In the genomic region with DNA sequence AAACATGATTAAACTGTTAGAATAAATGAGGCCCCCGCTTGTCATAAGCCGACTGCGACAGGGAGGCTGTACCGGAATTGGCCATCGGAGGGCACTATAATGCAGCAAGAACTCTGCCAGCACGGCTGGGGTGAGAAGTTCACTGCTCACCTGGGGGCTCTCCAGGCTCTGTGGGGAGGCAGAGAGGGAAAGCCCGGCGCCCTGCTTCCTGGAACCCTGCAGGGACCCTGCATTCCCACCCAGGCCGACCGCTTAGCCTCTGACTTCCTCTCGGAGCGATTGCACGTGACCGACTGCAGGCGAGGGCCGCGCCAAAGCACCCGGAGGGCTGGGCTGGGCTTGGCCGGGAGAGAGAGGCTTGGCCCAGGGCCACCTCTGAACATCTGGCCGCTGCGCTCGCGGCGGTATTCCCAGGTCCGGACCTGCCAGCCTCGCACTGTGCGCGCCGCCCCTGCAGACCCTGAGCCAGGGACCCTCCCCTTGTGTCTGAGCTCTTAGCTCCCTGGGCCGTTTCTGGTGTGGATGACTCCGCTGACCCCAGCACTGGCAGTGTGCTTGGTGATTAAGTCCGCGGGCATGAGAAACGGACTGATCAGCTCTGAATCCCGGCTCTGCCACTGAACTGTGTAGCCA, we compare ENCODE assay signal across 8 cellular contexts. TPM values are rescaled to one million over a fixed set of nuclear protein-coding genes. Genes with fewer than 3 reads are reported as not detected.
DNase-seq lines count a peak whose midpoint lies in the region; ATAC-seq, FAIRE-seq and TF ChIP-seq lines count a peak whose summit lies in the region.

No MANE protein-coding gene starts in this region.

- no peaks in the 10 kb centered on the region for H3K9me3 ChIP-seq in keratinocyte (ENCODE audit: control insufficient read depth, low read depth, low read length)

- intact Hi-C loops in activated B cell treated with CpG ODN at 0.5 μM for 24 hours (cut with micrococcal nuclease): loop anchor here (1.0 to 10.0 kb wide), 15 partner anchors 26 to 1662 kb away; partner anchors contain the start of gene DRD3

- POLR2A ChIA-PET in activated B cell treated with CpG ODN at 0.5 μM for 24 hours (lab: Charles Lee): interaction anchor here (0.8 to 4.8 kb wide), 3 partner anchors 61 to 139 kb away, joined by 5 to 50 read pairs (median 9); no protein-coding TSS in a partner anchor

- dilution Hi-C loops in keratinocyte (cut with MboI; ENCODE audit: extremely low pct_ligation_motif_present, low sequenced_read_pairs): no loop called here

- no peaks in the 10 kb centered on the region for H4K20me1 ChIP-seq in keratinocyte (ENCODE audit: control insufficient read depth, extremely low read depth, insufficient read depth, low read length)

- H3K27me3 ChIP-seq in keratinocyte (ENCODE audit: control insufficient read depth, extremely low read depth, insufficient read depth, low read length): peaks cover 12% of the 10 kb centered on the region

- FAIRE-seq in keratinocyte (lab: Jason Lieb, UNC): peak; percentile 59

- H3K9me3 Mint-ChIP-seq in activated B cell treated with CpG ODN at 0.5 μM for 24 hours: no peaks in the 10 kb centered on the region

- no peaks in the 10 kb centered on the region for H3K36me3 ChIP-seq in keratinocyte (ENCODE audit: control insufficient read depth in 2 of 2, extremely low read depth in 1 of 2, insufficient read depth in 2 of 2, low read length in 2 of 2)

- peaks cover 9% of the 10 kb centered on the region for H3K4me1 ChIP-seq in keratinocyte (ENCODE audit: control insufficient read depth, extremely low read depth, insufficient read depth, low read length)

- H3K36me3 Mint-ChIP-seq in activated B cell treated with CpG ODN at 0.5 μM for 24 hours (ENCODE audit: low read depth): no peaks in the 10 kb centered on the region

- H3K27ac Mint-ChIP-seq in activated B cell treated with CpG ODN at 0.5 μM for 24 hours: peak overlapping the region; percentile 47

- H3K9me1 ChIP-seq in keratinocyte (ENCODE audit: control insufficient read depth, extremely low read depth, insufficient read depth, low read length): no peaks in the 10 kb centered on the region

- ATAC-seq in GM18907 (IDR thresholded peaks at IDR 0.05; ENCODE audit: unreplicated experiment) (peak; percentile 92), HG03159 (IDR thresholded peaks at IDR 0.05; ENCODE audit: unreplicated experiment) (peak; percentile 92), activated B cell treated with CpG ODN at 0.5 μM for 24 hours (ENCODE audit: low read depth) (peak; percentile 98)

- H3K79me2 ChIP-seq in keratinocyte (ENCODE audit: control insufficient read depth, insufficient read depth, low read length): no peaks in the 10 kb centered on the region

- H3K27me3 Mint-ChIP-seq in activated B cell treated with CpG ODN at 0.5 μM for 24 hours: no peaks in the 10 kb centered on the region

- peak overlapping the region; percentile 68 for H3K4me3 Mint-ChIP-seq in activated B cell treated with CpG ODN at 0.5 μM for 24 hours

- CTCF ChIA-PET in activated B cell treated with CpG ODN at 0.5 μM for 24 hours (lab: Charles Lee): interaction anchor here (0.6 to 7.4 kb wide), 15 partner anchors 26 to 1876 kb away, joined by 3 to 76 read pairs (median 3); no protein-coding TSS in a partner anchor

- H3K27ac ChIP-seq in caudate nucleus (ENCODE audit: low read depth, low read length) (peak overlapping the region; percentile 80), keratinocyte (ENCODE audit: control insufficient read depth, insufficient read depth, low read length) (no peak overlapping the region)

- peaks cover 11% of the 10 kb centered on the region for H3K4me1 Mint-ChIP-seq in activated B cell treated with CpG ODN at 0.5 μM for 24 hours

- TF ChIP-seq CTCF in activated B cell treated with CpG ODN at 0.5 μM for 24 hours (IDR thresholded peaks at IDR 0.05) (peak; percentile 18), keratinocyte (optimal IDR thresholded peaks at IDR 0.05 in 1 of 3, IDR thresholded peaks at IDR 0.05 in 1 of 3, conservative IDR thresholded peaks at IDR 0.05 in 1 of 3; ENCODE audit: extremely low read depth in 1 of 3, insufficient read depth in 2 of 3, low read length in 3 of 3) (peak; percentile 86 to 89 (median 87))

- peak; percentile 78 for DNase-seq in AG08396 (ENCODE audit: low spot score)
- peak; percentile 67 for DNase-seq in NCI-H2227 (lab: John Stamatoyannopoulos, UW; ENCODE audit: unreplicated experiment)
- peak; percentile 78 for DNase-seq in activated B cell treated with CpG ODN at 0.5 μM for 24 hours
- DNase-seq in caudate nucleus (lab: John Stamatoyannopoulos, UW): peak in 57 of 61 donors; percentile 8 to 91 (median 67)
- peak; percentile 17 for DNase-seq in keratinocyte (ENCODE audit: low read depth, low spot score)
- peak; percentile 64 to 77 for DNase-seq in stimulated activated CD4-positive, alpha-beta T cell treated with anti-CD3 and anti-CD28 coated beads, Interleukin-15, amount 100 ng/mL, for 1 hour (ENCODE audit: low read depth in 1 of 2, low spot score in 1 of 2)

- H3K9ac ChIP-seq in keratinocyte (ENCODE audit: control insufficient read depth, extremely low read depth, insufficient read depth, low read length): peak overlapping the region; percentile 3

- peak overlapping the region; percentile 71 for H2AFZ ChIP-seq in keratinocyte (ENCODE audit: control insufficient read depth, low read length)

- H3K4me3 ChIP-seq in keratinocyte (ENCODE audit: control insufficient read depth in 2 of 3, extremely low read depth in 1 of 3, insufficient read depth in 2 of 3, low read depth in 1 of 3, low read length in 3 of 3): peak overlapping the region; percentile 35 to 60 (median 48)

- peak overlapping the region; percentile 81 for H3K4me2 ChIP-seq in keratinocyte (ENCODE audit: control insufficient read depth, extremely low read depth, insufficient read depth, low read depth, low read length)

RNA-seq across cellular contexts. Expression of gene DRD3, which starts 26.2 kb away (rescaled TPM):
- total RNA-seq in activated B cell treated with CpG ODN at 0.5 μM for 24 hours: not detected in 2 replicates
- polyA plus RNA-seq in keratinocyte: not detected in 3 replicates
- polyA plus RNA-seq in keratinocyte (2011; ENCODE audit: low read depth): not detected
- not detected in 2 replicates for polyA plus RNA-seq in keratinocyte (2011; cell fraction: cytosol; rRNA removed)
- polyA plus RNA-seq in keratinocyte (2011; cell fraction: nucleus; rRNA removed): not detected in 2 replicates
- polyA plus RNA-seq in keratinocyte (2012; ENCODE audit: low replicate concordance): not detected in 2 replicates
- not detected in 3 replicates for polyA minus RNA-seq in keratinocyte
- polyA minus RNA-seq in keratinocyte (2011; cell fraction: cytosol; rRNA and poly(A)+ RNA removed): not detected
- polyA minus RNA-seq in keratinocyte (2011; cell fraction: nucleus; rRNA and poly(A)+ RNA removed): not detected in 2 replicates

Comparison
In these comparisons a context has a peak if more than half of its experiments do, and no peak if none do; other contexts are left out.
1. DNase-seq: peak in every context shown above with its lines; median percentile 78 in AG08396; 78 in activated B cell treated with CpG ODN at 0.5 μM for 24 hours; 70 in stimulated activated CD4-positive, alpha-beta T cell treated with anti-CD3 and anti-CD28 coated beads, Interleukin-15, amount 100 ng/mL, for 1 hour; 67 in NCI-H2227; 67 in caudate nucleus; 17 in keratinocyte.